8 cellular contexts compared by ENCODE assay signal in the genomic region with DNA sequence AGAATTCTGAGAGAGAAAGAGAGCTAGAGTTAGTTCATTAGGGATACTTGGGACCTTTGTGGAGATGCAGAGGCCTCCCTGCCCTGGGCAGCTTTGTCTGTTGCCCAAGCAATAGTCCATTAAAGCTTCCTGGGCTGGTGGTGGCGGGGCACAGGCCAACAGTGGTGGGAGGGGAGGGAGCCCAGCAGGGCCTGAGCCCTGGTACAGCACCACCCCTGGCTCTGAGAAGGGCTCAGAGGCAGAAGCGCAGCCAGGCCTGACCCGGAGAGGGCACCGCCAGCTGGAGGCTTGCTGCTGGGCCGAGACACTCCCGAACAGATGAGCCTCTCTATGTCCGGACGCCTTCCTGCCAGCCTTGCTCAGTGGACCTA.
DNase-seq lines count a peak whose midpoint lies in the region; ATAC-seq and TF ChIP-seq lines count a peak whose summit lies in the region.

No MANE protein-coding gene starts in this region.

- TF ChIP-seq CTCF in IMR-90 (conservative IDR thresholded peaks at IDR 0.05; ENCODE audit: low read depth, low read length) (no peak), coronary artery (IDR thresholded peaks at IDR 0.05) (no peak), lung (IDR thresholded peaks at IDR 0.05; ENCODE audit: control extremely low read depth, extremely low read depth) (no peak)

- no peak for TF ChIP-seq RAD21 in IMR-90 (IDR thresholded peaks at IDR 0.05; ENCODE audit: low read length)

- no peaks in the 10 kb centered on the region for H3K36me3 ChIP-seq in IMR-90 (ENCODE audit: control insufficient read depth, insufficient read depth, low read length)
- H3K36me3 ChIP-seq in lung (ENCODE audit: control insufficient read depth in 2 of 2, insufficient read depth in 2 of 2, low read length in 2 of 2): no peaks in the 10 kb centered on the region

- no peak overlapping the region; the same call in 1 of the 2 replicates for H4K5ac ChIP-seq in IMR-90 (ENCODE audit: low read depth, low read length)

- H3K9me3 ChIP-seq in IMR-90 (ENCODE audit: control insufficient read depth, insufficient read depth, low read length) (no peaks in the 10 kb centered on the region), lung (ENCODE audit: control insufficient read depth in 2 of 2, insufficient read depth in 1 of 2, low read length in 1 of 2) (peaks cover 0 to 1% of the 10 kb centered on the region in 2 donors)

- no peak overlapping the region for H3K56ac ChIP-seq in IMR-90 (ENCODE audit: extremely low read depth, insufficient read depth, low read length)

- ATAC-seq in IMR-90 (ENCODE audit: low read depth): peak; percentile 19
- ATAC-seq in lung (ENCODE audit: insufficient read depth, low FRiP score): no peak
- peak; percentile 28 to 30 for ATAC-seq in stimulated activated naive B cell treated with anti-CD40 and anti-IgM and Interleukin-4, amounts not matched to agents 10 μg/mL and 1 μg/mL and 100 μg/mL, for 72 hours (replicated peaks)

- H4K91ac ChIP-seq in IMR-90 (ENCODE audit: insufficient read depth, low read depth, low read length): no peak overlapping the region

- no peak overlapping the region for H2BK5ac ChIP-seq in IMR-90 (ENCODE audit: low read depth, low read length, poor library complexity, severe bottlenecking)

- H2AK5ac ChIP-seq in IMR-90 (ENCODE audit: low read depth, low read length): no peak overlapping the region

- no peaks in the 10 kb centered on the region for H3K9me3 Mint-ChIP-seq in stimulated activated naive B cell treated with anti-CD40 and anti-IgM and Interleukin-4, amounts not matched to agents 10 μg/mL and 1 μg/mL and 100 μg/mL, for 72 hours

- H3K9ac ChIP-seq in IMR-90 (ENCODE audit: low read depth, low read length): no peak overlapping the region

- no peak overlapping the region for H3K23ac ChIP-seq in IMR-90 (ENCODE audit: low read depth, low read length)

- no peak overlapping the region; the same call in 1 of the 2 replicates for H3K18ac ChIP-seq in IMR-90 (ENCODE audit: low read depth, low read length)

- H3K14ac ChIP-seq in IMR-90 (replicated peaks; ENCODE audit: low read depth, low read length): no peak overlapping the region

- H3K27ac ChIP-seq in IMR-90 (ENCODE audit: insufficient read depth, low read length) (no peak overlapping the region), coronary artery (peak overlapping the region; percentile 85 to 96), lung (ENCODE audit: low read depth in 1 of 2, low read length in 1 of 2) (peak overlapping the region; percentile 79 to 91)

- H2BK20ac ChIP-seq in IMR-90 (ENCODE audit: low read depth, low read length): no peak overlapping the region

- H3K9me1 ChIP-seq in IMR-90 (ENCODE audit: insufficient read depth, low read length): peaks cover 4% of the 10 kb centered on the region; the same call in 1 of the 2 replicates

- no peaks in the 10 kb centered on the region for H3K4me1 Mint-ChIP-seq in stimulated activated naive B cell treated with anti-CD40 and anti-IgM and Interleukin-4, amounts not matched to agents 10 μg/mL and 1 μg/mL and 100 μg/mL, for 72 hours

- no peak for TF ChIP-seq POLR2A in IMR-90 (IDR thresholded peaks at IDR 0.05; ENCODE audit: low read depth, low read length)

- H3K4me3 ChIP-seq in IMR-90 (ENCODE audit: insufficient read depth, low read depth, low read length): no peak overlapping the region
- peak overlapping the region; percentile 57 for H3K4me3 ChIP-seq in coronary artery
- no peak overlapping the region for H3K4me3 ChIP-seq in lung

- CTCF ChIA-PET in IMR-90 (lab: Yijun Ruan, JAX): no interaction called here

- POLR2A ChIA-PET in IMR-90 (lab: Charles Lee; ENCODE audit: unreplicated experiment): no interaction called here

- H2BK15ac ChIP-seq in IMR-90 (ENCODE audit: low read depth, low read length): no peak overlapping the region

- no peak overlapping the region for H2AK9ac ChIP-seq in IMR-90 (replicated peaks; ENCODE audit: low read depth, low read length, poor library complexity)

- peaks cover 36% of the 10 kb centered on the region for H3K27me3 ChIP-seq in IMR-90 (ENCODE audit: control insufficient read depth, insufficient read depth, low read length)
- H3K27me3 ChIP-seq in lung (ENCODE audit: control insufficient read depth, insufficient read depth): no peaks in the 10 kb centered on the region

- no peak overlapping the region for H3K27ac Mint-ChIP-seq in stimulated activated naive B cell treated with anti-CD40 and anti-IgM and Interleukin-4, amounts not matched to agents 10 μg/mL and 1 μg/mL and 100 μg/mL, for 72 hours

- in situ Hi-C loops in IMR-90 (cut with MboI; ENCODE audit: low sequenced_read_pairs): no loop called here

- H3K4me1 ChIP-seq in IMR-90 (ENCODE audit: control insufficient read depth, insufficient read depth, low read length) (peaks cover 7% of the 10 kb centered on the region; the same call in 1 of the 2 replicates), lung (ENCODE audit: control insufficient read depth in 2 of 2, insufficient read depth in 2 of 2, low read length in 2 of 2) (peaks cover 2% of the 10 kb centered on the region in 2 donors)

- H3K36me3 Mint-ChIP-seq in stimulated activated naive B cell treated with anti-CD40 and anti-IgM and Interleukin-4, amounts not matched to agents 10 μg/mL and 1 μg/mL and 100 μg/mL, for 72 hours: no peaks in the 10 kb centered on the region

- H3K4me3 Mint-ChIP-seq in stimulated activated naive B cell treated with anti-CD40 and anti-IgM and Interleukin-4, amounts not matched to agents 10 μg/mL and 1 μg/mL and 100 μg/mL, for 72 hours: peak overlapping the region; percentile 60 to 77

- H2AFZ ChIP-seq in IMR-90 (replicated peaks; ENCODE audit: low read length, poor library complexity): no peak overlapping the region

- 77% methylated on average over 7 of the region's 8 CpGs; no CpG with 5 or more reads in 1 of the 2 experiments for WGBS in IMR-90 (ENCODE audit: extremely low coverage in 2 of 2, insufficient read length in 1 of 2), 2 experiments
- WGBS in lung, 2 donors: 28 to 60% methylated on average over 6 to 8 of the region's 8 CpGs

- dilution Hi-C loops in IMR-90 (cut with HindIII; ENCODE audit: low sequenced_read_pairs, unreplicated experiment): no loop called here

- no peak overlapping the region for H4K8ac ChIP-seq in IMR-90 (ENCODE audit: low read depth in 2 of 2, low read length in 2 of 2)

- DNase-seq in IMR-90 (no peak), coronary artery (ENCODE audit: low spot score) (no peak), lung (ENCODE audit: low spot score) (no peak), GM19238 (ENCODE audit: insufficient read length, low spot score) (no peak), AG08396 (ENCODE audit: low spot score) (no peak), NCI-H446 treated with DMSO at 0.1 percent for 48 hours (lab: John Stamatoyannopoulos, UW) (no peak), DMS79 treated with DMSO at 0.1 percent for 48 hours (lab: John Stamatoyannopoulos, UW) (no peak)
- no peak for DNase-seq in stimulated activated naive B cell treated with anti-CD40 and anti-IgM and Interleukin-4, amounts not matched to agents 10 μg/mL and 1 μg/mL and 100 μg/mL, for 72 hours

- H3K4ac ChIP-seq in IMR-90 (ENCODE audit: low read depth, low read length): no peak overlapping the region

- no peak overlapping the region for H2BK120ac ChIP-seq in IMR-90 (ENCODE audit: low read depth, low read length)

- intact Hi-C loops in IMR-90 (cut with micrococcal nuclease): no loop called here

- no peak overlapping the region for H3K4me2 ChIP-seq in IMR-90 (ENCODE audit: low read depth, low read length)

- no peaks in the 10 kb centered on the region for H4K20me1 ChIP-seq in IMR-90 (ENCODE audit: insufficient read depth, low read length)

- BruUV-seq in IMR-90 (replicated peaks; lab: Mats Ljungman, UMichigan): no TSS peak

- no peaks in the 10 kb centered on the region for H3K79me1 ChIP-seq in IMR-90 (ENCODE audit: low read depth in 1 of 2, low read length in 2 of 2)

- peaks cover 5 to 13% of the 10 kb centered on the region in 2 donors for H3K27me3 Mint-ChIP-seq in stimulated activated naive B cell treated with anti-CD40 and anti-IgM and Interleukin-4, amounts not matched to agents 10 μg/mL and 1 μg/mL and 100 μg/mL, for 72 hours

TF ChIP-seq in IMR-90, 13 proteins besides CTCF, POLR2A, EP300 and RAD21:
- no peak for TF ChIP-seq MAFK (IDR thresholded peaks at IDR 0.05; ENCODE audit: low read depth, low read length)
- TF ChIP-seq FOS (IDR thresholded peaks at IDR 0.05; ENCODE audit: low read depth, low read length): no peak
TF ChIP-seq in IMR-90: peak in this region for 0.
